9 cellular contexts compared by ENCODE assay signal in the genomic region with DNA sequence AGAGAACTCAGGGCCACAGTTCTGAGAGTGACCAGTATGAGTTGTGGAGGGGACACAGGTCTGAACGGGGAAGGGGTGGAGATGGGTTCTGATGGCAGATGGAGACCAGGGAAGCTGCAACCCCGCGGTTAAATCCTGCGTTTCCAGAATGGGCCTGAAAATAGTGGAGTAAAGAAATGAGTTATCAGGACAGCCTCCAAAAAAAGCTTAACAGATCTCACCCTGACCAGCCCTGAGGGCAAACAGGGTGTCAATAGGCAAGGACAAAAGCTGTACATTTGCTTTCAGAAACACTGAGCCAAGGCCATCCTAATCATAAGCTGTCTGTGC. TPM values are rescaled to one million over a fixed set of nuclear protein-coding genes. Genes with fewer than 3 reads are reported as not detected.
DNase-seq lines count a peak whose midpoint lies in the region; ATAC-seq and TF ChIP-seq lines count a peak whose summit lies in the region.
"Had no signal": no experiment of that assay in that cellular context is flagged by ENCODE, and none has a peak within 500 bp of the region (broad histone marks: within the 10 kb centered on the region; RNA-seq: fewer than 3 reads in every experiment).

No MANE protein-coding gene starts in this region.

- in situ Hi-C loops in KBM-7 (cut with MboI; ENCODE audit: low pct_unique_long_range_greater_than_20kb, low sequenced_read_pairs): no loop called here

- POLR2A ChIA-PET in MCF 10A (lab: Yijun Ruan, JAX): interaction anchor here (0.6 to 1.1 kb wide), 2 partner anchors 163 to 213 kb away, joined by 3 to 5 read pairs; no protein-coding TSS in a partner anchor

- peaks cover 61% of the 10 kb centered on the region for H3K27me3 Mint-ChIP-seq in stimulated activated naive CD8-positive, alpha-beta T cell treated with anti-CD3 and anti-CD28 coated beads, Interleukin-15, Interleukin-2, amounts not matched to agents 100 ng/mL and 50 ng/mL, for 24 hours
- no peaks in the 10 kb centered on the region for H3K27me3 Mint-ChIP-seq in MCF 10A (ENCODE audit: insufficient read depth, unreplicated experiment)

- peaks cover 0 to 2% of the 10 kb centered on the region in 2 donors for H3K4me1 ChIP-seq in mucosa of rectum (ENCODE audit: control insufficient read depth in 2 of 2, insufficient read depth in 2 of 2, low read length in 2 of 2)

- ATAC-seq in stimulated activated naive CD8-positive, alpha-beta T cell treated with anti-CD3 and anti-CD28 coated beads, Interleukin-15, Interleukin-2, amounts not matched to agents 100 U/mL and 50 U/mL, for 24 hours: no peak
- ATAC-seq in GM21619 (IDR thresholded peaks at IDR 0.05; ENCODE audit: unreplicated experiment): no peak

- H3K9me3 ChIP-seq in mucosa of rectum (ENCODE audit: control insufficient read depth in 2 of 2, low read length in 2 of 2): no peaks in the 10 kb centered on the region

- H3K27ac ChIP-seq in mucosa of rectum (ENCODE audit: low read depth in 2 of 2, low read length in 2 of 2): no peak overlapping the region

- intact Hi-C loops in MCF 10A (cut with micrococcal nuclease): no loop called here

- H3K27me3 ChIP-seq in mucosa of rectum (ENCODE audit: control insufficient read depth in 2 of 2, insufficient read depth in 2 of 2, low read length in 2 of 2): peaks cover 24 to 25% of the 10 kb centered on the region in 2 donors

- no peak for TF ChIP-seq CTCF in MCF 10A (IDR thresholded peaks at IDR 0.05; ENCODE audit: unreplicated experiment)

- no TSS peak for BruUV-seq in MCF 10A (replicated peaks; lab: Mats Ljungman, UMichigan)

- CTCF ChIA-PET in MCF 10A (lab: Yijun Ruan, JAX): interaction anchor here (0.9 kb wide), 1 partner anchor 163 kb away, joined by 4 read pairs; no protein-coding TSS in a partner anchor

- H3K4me3 ChIP-seq in mucosa of rectum (ENCODE audit: low read length in 2 of 2): peak overlapping the region; percentile 56 to 58

- H3K9me3 Mint-ChIP-seq in stimulated activated naive CD8-positive, alpha-beta T cell treated with anti-CD3 and anti-CD28 coated beads, Interleukin-15, Interleukin-2, amounts not matched to agents 100 ng/mL and 50 ng/mL, for 24 hours: no peaks in the 10 kb centered on the region
- H3K9me3 Mint-ChIP-seq in MCF 10A (ENCODE audit: unreplicated experiment): no peaks in the 10 kb centered on the region

- peak overlapping the region; percentile 79 for H3K4me3 Mint-ChIP-seq in stimulated activated naive CD8-positive, alpha-beta T cell treated with anti-CD3 and anti-CD28 coated beads, Interleukin-15, Interleukin-2, amounts not matched to agents 100 ng/mL and 50 ng/mL, for 24 hours
- peak overlapping the region; percentile 92 for H3K4me3 Mint-ChIP-seq in MCF 10A (ENCODE audit: unreplicated experiment)

- H3K27ac Mint-ChIP-seq in stimulated activated naive CD8-positive, alpha-beta T cell treated with anti-CD3 and anti-CD28 coated beads, Interleukin-15, Interleukin-2, amounts not matched to agents 100 ng/mL and 50 ng/mL, for 24 hours: no peak overlapping the region
- H3K27ac Mint-ChIP-seq in MCF 10A (ENCODE audit: low read depth, unreplicated experiment): peak overlapping the region; percentile 89

- no peaks in the 10 kb centered on the region for H3K36me3 ChIP-seq in mucosa of rectum (ENCODE audit: control insufficient read depth in 2 of 2, insufficient read depth in 2 of 2, low read length in 2 of 2)

- no peaks in the 10 kb centered on the region for H3K36me3 Mint-ChIP-seq in stimulated activated naive CD8-positive, alpha-beta T cell treated with anti-CD3 and anti-CD28 coated beads, Interleukin-15, Interleukin-2, amounts not matched to agents 100 ng/mL and 50 ng/mL, for 24 hours (ENCODE audit: low read depth)
- H3K36me3 Mint-ChIP-seq in MCF 10A (ENCODE audit: insufficient read depth, unreplicated experiment): peaks cover 6% of the 10 kb centered on the region

- peaks cover 11% of the 10 kb centered on the region for H3K4me1 Mint-ChIP-seq in stimulated activated naive CD8-positive, alpha-beta T cell treated with anti-CD3 and anti-CD28 coated beads, Interleukin-15, Interleukin-2, amounts not matched to agents 100 ng/mL and 50 ng/mL, for 24 hours (ENCODE audit: low read depth)
- H3K4me1 Mint-ChIP-seq in MCF 10A (ENCODE audit: insufficient read depth, unreplicated experiment): peaks cover 11% of the 10 kb centered on the region

- H3K9ac ChIP-seq in mucosa of rectum (ENCODE audit: low read depth in 1 of 2, low read length in 2 of 2): peak overlapping the region in 1 of 2 donors; percentile 31

- DNase-seq in stimulated activated naive CD8-positive, alpha-beta T cell treated with anti-CD3 and anti-CD28 coated beads, Interleukin-15, Interleukin-2, amounts not matched to agents 100 U/mL and 50 U/mL, for 24 hours: no peak
- no peak for DNase-seq in MCF 10A (ENCODE audit: unreplicated experiment)
- DNase-seq in KG1 (lab: John Stamatoyannopoulos, UW): no peak
- DNase-seq in HT-29 (ENCODE audit: low spot score): no peak
- DNase-seq in KBM-7: no peak
- DNase-seq: NCI-H1417 treated with DMSO at 0.1 percent for 48 hours had no signal

RNA-seq across cellular contexts. Expression of gene RTN1, which starts 0.6 kb away (rescaled TPM):
- 8.4 and 9.8 TPM in 2 replicates for total RNA-seq in MCF 10A (2022)
- total RNA-seq in HT-29 (2014; rRNA removed; shearing (Covaris generic)): not detected in 2 replicates

RNA-seq across cellular contexts. Expression of gene LRRC9, which starts 48.8 kb away (rescaled TPM):
- not detected in 2 replicates for total RNA-seq in MCF 10A (2022)
- not detected in 2 replicates for total RNA-seq in HT-29 (2014; rRNA removed; shearing (Covaris generic))
